ENCODE assay signal across 8 cellular contexts in genomic region chr3:58640700-58641372, GRCh38. TPM values are rescaled to one million over a fixed set of nuclear protein-coding genes. Genes with fewer than 3 reads are reported as not detected.
DNase-seq lines count a peak whose midpoint lies in the region; ATAC-seq and TF ChIP-seq lines count a peak whose summit lies in the region.

No MANE protein-coding gene starts in this region.

- H3K9me3 ChIP-seq in CD8-positive, alpha-beta memory T cell (ENCODE audit: low read length): no peaks in the 10 kb centered on the region
- H3K9me3 ChIP-seq in PC-9 (ENCODE audit: insufficient read depth, low read depth) (no peaks in the 10 kb centered on the region), upper lobe of left lung (no peaks in the 10 kb centered on the region)

- no peak overlapping the region for H3K4me3 Mint-ChIP-seq in CD8-positive, alpha-beta memory T cell
- H3K4me3 Mint-ChIP-seq in activated T-cell treated with anti-CD3 and anti-CD28 coated beads, Interleukin-2, amount 50 U/mL, for 72 hours: no peak overlapping the region

- no peaks in the 10 kb centered on the region for H3K4me1 ChIP-seq in CD8-positive, alpha-beta memory T cell (ENCODE audit: insufficient read depth, low read length)
- H3K4me1 ChIP-seq in PC-9 (replicated peaks; ENCODE audit: insufficient read depth) (no peaks in the 10 kb centered on the region), upper lobe of left lung (peaks cover 4 to 7% (median 6%) of the 10 kb centered on the region in 4 donors)

- H3K27ac ChIP-seq in CD8-positive, alpha-beta memory T cell (ENCODE audit: low read depth, low read length): no peak overlapping the region
- H3K27ac ChIP-seq in PC-9 (no peak overlapping the region), upper lobe of left lung (no peak overlapping the region)

- peaks cover 6 to 19% of the 10 kb centered on the region in 2 donors for H3K27me3 Mint-ChIP-seq in CD8-positive, alpha-beta memory T cell
- no peaks in the 10 kb centered on the region for H3K27me3 Mint-ChIP-seq in activated T-cell treated with anti-CD3 and anti-CD28 coated beads, Interleukin-2, amount 50 U/mL, for 72 hours (ENCODE audit: low read depth)

- no peak for TF ChIP-seq EP300 in upper lobe of left lung (IDR thresholded peaks at IDR 0.05)

- H3K9me3 Mint-ChIP-seq in CD8-positive, alpha-beta memory T cell: no peaks in the 10 kb centered on the region
- H3K9me3 Mint-ChIP-seq in activated T-cell treated with anti-CD3 and anti-CD28 coated beads, Interleukin-2, amount 50 U/mL, for 72 hours: no peaks in the 10 kb centered on the region

- no peaks in the 10 kb centered on the region for H4K20me1 ChIP-seq in PC-9 (ENCODE audit: insufficient read depth)

- H3K27ac Mint-ChIP-seq in CD8-positive, alpha-beta memory T cell: no peak overlapping the region
- H3K27ac Mint-ChIP-seq in activated T-cell treated with anti-CD3 and anti-CD28 coated beads, Interleukin-2, amount 50 U/mL, for 72 hours: no peak overlapping the region

- no peak overlapping the region for H3K4me3 ChIP-seq in CD8-positive, alpha-beta memory T cell (ENCODE audit: low read length)
- no peak overlapping the region for H3K4me3 ChIP-seq in PC-9
- H3K4me3 ChIP-seq in foreskin fibroblast (ENCODE audit: low read depth in 1 of 2, low read length in 2 of 2): no peak overlapping the region
- H3K4me3 ChIP-seq in upper lobe of left lung: no peak overlapping the region

- POLR2A ChIA-PET in CD8-positive, alpha-beta memory T cell (lab: Charles Lee): no interaction called here
- POLR2A ChIA-PET in PC-9 (lab: Charles Lee; ENCODE audit: unreplicated experiment): interaction anchor here (0.6 kb wide), 1 partner anchor 57 kb away, joined by 4 read pairs; no protein-coding TSS in a partner anchor

- H3K27me3 ChIP-seq in CD8-positive, alpha-beta memory T cell (ENCODE audit: insufficient read depth, low read length, poor library complexity, severe bottlenecking): no peaks in the 10 kb centered on the region
- H3K27me3 ChIP-seq in PC-9 (ENCODE audit: insufficient read depth, low read depth): no peaks in the 10 kb centered on the region
- no peaks in the 10 kb centered on the region for H3K27me3 ChIP-seq in upper lobe of left lung

- no peak overlapping the region for H2AFZ ChIP-seq in PC-9

- ATAC-seq in GM19395 (IDR thresholded peaks at IDR 0.05; ENCODE audit: unreplicated experiment): peak; percentile 86
- peak; percentile 74 for ATAC-seq in HG03565 (IDR thresholded peaks at IDR 0.05; ENCODE audit: unreplicated experiment)
- ATAC-seq in activated T-cell treated with anti-CD3 and anti-CD28 coated beads, Interleukin-2, amount 50 U/mL, for 72 hours (replicated peaks in 1 of 2): peak; percentile 86 to 88
- peak; percentile 82 to 91 for ATAC-seq in upper lobe of left lung (ENCODE audit: low FRiP score in 2 of 2)

- no TSS peak for BruUV-seq in PC-9 (replicated peaks; lab: Mats Ljungman, UMichigan)

- no peak for TF ChIP-seq POLR2A in upper lobe of left lung (IDR thresholded peaks at IDR 0.05)

- peak in 3 of 5 donors; percentile 8 to 20 (median 10) for DNase-seq in CD8-positive, alpha-beta memory T cell
- DNase-seq in PC-9 (peak; percentile 69 to 81), foreskin fibroblast (peak; percentile 56 to 88), nucleus accumbens (lab: John Stamatoyannopoulos, UW) (peak in 49 of 56 donors; percentile 4 to 82 (median 35)), upper lobe of left lung (peak; percentile 70 to 71)
- peak; percentile 72 to 73 for DNase-seq in activated T-cell treated with anti-CD3 and anti-CD28 coated beads, Interleukin-2, amount 50 U/mL, for 72 hours

- H3K79me2 ChIP-seq in PC-9 (ENCODE audit: low read depth): no peaks in the 10 kb centered on the region

- WGBS in upper lobe of left lung, 2 donors: 23 to 24% methylated on average over 11 to 24 of the region's 25 CpGs

- H3K4me2 ChIP-seq in PC-9: peak overlapping the region; percentile 57

- H3K9me2 ChIP-seq in PC-9 (ENCODE audit: insufficient read depth): no peaks in the 10 kb centered on the region

- H3F3A ChIP-seq in PC-9 (ENCODE audit: insufficient read depth, low read depth): no peaks in the 10 kb centered on the region

- no peaks in the 10 kb centered on the region for H3K36me3 Mint-ChIP-seq in CD8-positive, alpha-beta memory T cell
- no peaks in the 10 kb centered on the region for H3K36me3 Mint-ChIP-seq in activated T-cell treated with anti-CD3 and anti-CD28 coated beads, Interleukin-2, amount 50 U/mL, for 72 hours (ENCODE audit: insufficient read depth in 2 of 2)

- peak; percentile 88 for TF ChIP-seq CTCF in PC-9 (conservative IDR thresholded peaks at IDR 0.05)
- peak; percentile 90 for TF ChIP-seq CTCF in foreskin fibroblast (IDR thresholded peaks at IDR 0.05; ENCODE audit: low read depth, low read length)
- TF ChIP-seq CTCF in upper lobe of left lung (IDR thresholded peaks at IDR 0.05): peak; percentile 83 to 93 (median 86)

- no peaks in the 10 kb centered on the region for H3K36me3 ChIP-seq in CD8-positive, alpha-beta memory T cell (ENCODE audit: insufficient read depth, low read length)
- H3K36me3 ChIP-seq in PC-9 (ENCODE audit: low read depth) (no peaks in the 10 kb centered on the region), upper lobe of left lung (no peaks in the 10 kb centered on the region)

- intact Hi-C loops in PC-9 (cut with micrococcal nuclease; ENCODE audit: unreplicated experiment): loop anchor here (5.0 to 10.0 kb wide), 3 partner anchors 356 to 574 kb away; partner anchors contain the start of gene CFAP20DC

- CTCF ChIA-PET in CD8-positive, alpha-beta memory T cell (lab: Charles Lee): interaction anchor here (1.1 to 5.3 kb wide), 2 partner anchors 11 to 40 kb away, joined by 3 to 21 read pairs; no protein-coding TSS in a partner anchor
- CTCF ChIA-PET in PC-9 (lab: Charles Lee): interaction anchor here (0.7 to 1.1 kb wide), 2 partner anchors 11 to 1217 kb away, joined by 3 to 13 read pairs; no protein-coding TSS in a partner anchor

- no peaks in the 10 kb centered on the region for H3K4me1 Mint-ChIP-seq in CD8-positive, alpha-beta memory T cell
- peaks cover 5% of the 10 kb centered on the region for H3K4me1 Mint-ChIP-seq in activated T-cell treated with anti-CD3 and anti-CD28 coated beads, Interleukin-2, amount 50 U/mL, for 72 hours (ENCODE audit: low read depth)

RNA-seq across cellular contexts. Expression of gene FAM3D, which starts 25.7 kb away (rescaled TPM):
- total RNA-seq in CD8-positive, alpha-beta memory T cell: not detected
- not detected for polyA plus RNA-seq in CD8-positive, alpha-beta memory T cell
- total RNA-seq in PC-9 (2021): not detected in 2 replicates
- not detected for total RNA-seq in activated T-cell treated with anti-CD3 and anti-CD28 coated beads, Interleukin-2, amount 50 U/mL, for 72 hours
- total RNA-seq in upper lobe of left lung: 1 to 10 TPM; 1.0 to 7.7 (median 1.5) TPM

Comparison
In these comparisons a context has a peak if more than half of its experiments do, and no peak if none do; other contexts are left out.
1. DNase-seq: peak in every context shown above with its lines; median percentile 75 in PC-9; 72 in activated T-cell treated with anti-CD3 and anti-CD28 coated beads, Interleukin-2, amount 50 U/mL, for 72 hours; 72 in foreskin fibroblast; 70 in upper lobe of left lung; 35 in nucleus accumbens; 10 in CD8-positive, alpha-beta memory T cell.